In the genomic region with DNA sequence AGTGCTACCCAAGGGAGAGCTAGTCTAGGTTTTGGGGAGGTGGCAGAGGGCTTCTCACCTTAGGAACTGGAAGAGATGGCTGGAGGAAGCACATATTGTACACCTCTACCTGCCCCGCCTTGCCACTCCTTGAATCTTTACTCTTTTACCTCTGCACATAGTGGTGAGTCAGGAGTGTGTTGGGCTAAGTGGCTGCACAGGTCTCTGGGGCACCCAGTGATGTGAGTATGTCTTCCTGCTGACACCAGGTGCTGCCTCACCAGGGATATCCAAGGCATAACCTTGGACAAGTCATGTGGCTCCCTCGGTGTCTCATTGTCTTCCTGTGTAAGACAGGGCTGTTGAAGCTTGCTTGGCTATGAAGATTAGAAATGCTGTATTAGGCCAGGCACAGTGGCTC, we compare ENCODE assay signal across 22 cellular contexts. TPM values are rescaled to one million over a fixed set of nuclear protein-coding genes. Genes with fewer than 3 reads are reported as not detected.
"Had no signal": no experiment of that assay in that cellular context is flagged by ENCODE, and none has a peak within 500 bp of the region (broad histone marks: within the 10 kb centered on the region; RNA-seq: fewer than 3 reads in every experiment).

No MANE protein-coding gene starts in this region.

- H3K36me3 Mint-ChIP-seq: activated naive CD4-positive, alpha-beta T cell treated with anti-CD3 and anti-CD28 coated beads, Interleukin-2, amount 50 U/mL, for 24 hours; naive thymus-derived CD8-positive, alpha-beta T cell; stimulated activated memory B cell treated with anti-CD40 and anti-IgM and Interleukin-4, amounts not matched to agents 10 μg/mL and 1 μg/mL and 100 μg/mL, for 72 hours; WTC11 had no signal

- H2AFZ ChIP-seq: parathyroid adenoma had no signal

- H3K9me3 ChIP-seq: gastrocnemius medialis, heart left ventricle, tibial artery had no signal

- H3K36me3 ChIP-seq: gastrocnemius medialis, heart left ventricle, tibial artery had no signal

- DNase-seq: activated CD4-positive, alpha-beta T cell treated with anti-CD3 and anti-CD28 coated beads for 4 hours; activated CD8-positive, alpha-beta memory T cell treated with anti-CD3 and anti-CD28 coated beads, Interleukin-2, amount 50 U/mL, for 4 hours; activated CD8-positive, alpha-beta T cell treated with anti-CD3 and anti-CD28 coated beads for 36 hours; activated effector memory CD4-positive, alpha-beta T cell treated with anti-CD3 and anti-CD28 coated beads, Interleukin-2, amount 50 U/mL, for 16 hours; activated T-cell treated with anti-CD3 and anti-CD28 coated beads, Interleukin-2, amount 50 U/mL, for 48 hours; cortex of kidney; effector CD4-positive, alpha-beta T cell; gastrocnemius medialis; heart left ventricle; naive thymus-derived CD8-positive, alpha-beta T cell; stimulated activated CD4-positive, alpha-beta T cell treated with anti-CD3 and anti-CD28 coated beads, Interleukin-12 subunit alpha, Interleukin-12 subunit beta, amount 100 ng/mL, for 4 hours; stimulated activated CD4-positive, alpha-beta T cell treated with anti-CD3 and anti-CD28 coated beads, Interleukin-2, amount 100 ng/mL, for 24 hours; T-helper 17 cell; tibial artery had no signal

- H3K4me1 ChIP-seq: gastrocnemius medialis, heart left ventricle, parathyroid adenoma, tibial artery had no signal

- H3K4me3 Mint-ChIP-seq: activated CD8-positive, alpha-beta T cell treated with anti-CD3 and anti-CD28 coated beads for 36 hours; activated naive CD4-positive, alpha-beta T cell treated with anti-CD3 and anti-CD28 coated beads, Interleukin-2, amount 50 U/mL, for 24 hours; central memory CD8-positive, alpha-beta T cell; naive thymus-derived CD8-positive, alpha-beta T cell; stimulated activated memory B cell treated with anti-CD40 and anti-IgM and Interleukin-4, amounts not matched to agents 10 μg/mL and 1 μg/mL and 100 μg/mL, for 72 hours; T-helper 17 cell; WTC11 had no signal

- ATAC-seq: activated CD8-positive, alpha-beta T cell treated with anti-CD3 and anti-CD28 coated beads for 36 hours; gastrocnemius medialis; heart left ventricle; left lobe of liver; naive thymus-derived CD8-positive, alpha-beta T cell; stimulated activated memory B cell treated with anti-CD40 and anti-IgM and Interleukin-4, amounts not matched to agents 10 μg/mL and 1 μg/mL and 100 μg/mL, for 72 hours; T-helper 17 cell had no signal

- H3K79me2 ChIP-seq: parathyroid adenoma had no signal

- H3K27ac Mint-ChIP-seq: activated CD8-positive, alpha-beta T cell treated with anti-CD3 and anti-CD28 coated beads for 36 hours; activated naive CD4-positive, alpha-beta T cell treated with anti-CD3 and anti-CD28 coated beads, Interleukin-2, amount 50 U/mL, for 24 hours; naive thymus-derived CD8-positive, alpha-beta T cell; stimulated activated memory B cell treated with anti-CD40 and anti-IgM and Interleukin-4, amounts not matched to agents 10 μg/mL and 1 μg/mL and 100 μg/mL, for 72 hours; T-helper 17 cell; WTC11 had no signal

- H3K4me3 ChIP-seq: gastrocnemius medialis, heart left ventricle, tibial artery had no signal

- H3K4me1 Mint-ChIP-seq: activated naive CD4-positive, alpha-beta T cell treated with anti-CD3 and anti-CD28 coated beads, Interleukin-2, amount 50 U/mL, for 24 hours; central memory CD8-positive, alpha-beta T cell; naive thymus-derived CD8-positive, alpha-beta T cell; stimulated activated memory B cell treated with anti-CD40 and anti-IgM and Interleukin-4, amounts not matched to agents 10 μg/mL and 1 μg/mL and 100 μg/mL, for 72 hours had no signal

- H3K27ac ChIP-seq: gastrocnemius medialis, heart left ventricle, parathyroid adenoma, tibial artery had no signal

- H3K9me3 Mint-ChIP-seq: activated CD8-positive, alpha-beta T cell treated with anti-CD3 and anti-CD28 coated beads for 36 hours; activated naive CD4-positive, alpha-beta T cell treated with anti-CD3 and anti-CD28 coated beads, Interleukin-2, amount 50 U/mL, for 24 hours; central memory CD8-positive, alpha-beta T cell; stimulated activated memory B cell treated with anti-CD40 and anti-IgM and Interleukin-4, amounts not matched to agents 10 μg/mL and 1 μg/mL and 100 μg/mL, for 72 hours had no signal

RNA-seq across cellular contexts. Expression of gene CABP1, which starts 19.8 kb away (rescaled TPM):
- total RNA-seq: fibroblast of lung, mononuclear cell, T-helper 17 cell had no signal
